In the genomic region with DNA sequence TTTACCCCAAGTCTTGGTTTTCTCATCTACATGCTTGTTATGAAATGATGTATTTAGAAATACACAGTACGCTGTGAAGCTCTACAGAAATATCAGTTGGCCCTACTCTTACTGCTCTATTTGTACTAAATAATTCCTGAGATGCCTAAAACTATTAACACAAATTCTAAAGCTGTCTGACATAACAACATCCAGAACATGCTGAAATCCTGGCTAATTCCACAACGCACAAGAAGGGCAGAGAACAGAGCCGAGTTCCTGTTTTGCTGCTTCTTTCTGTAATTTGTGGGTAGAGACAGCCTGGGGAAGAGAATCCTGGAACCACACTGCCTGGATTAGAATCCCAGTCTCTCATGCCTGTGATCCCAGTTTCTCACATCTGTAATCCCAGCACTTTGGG, we compare ENCODE assay signal across 27 cellular contexts. TPM values are rescaled to one million over a fixed set of nuclear protein-coding genes. Genes with fewer than 3 reads are reported as not detected.
A peak's percentile ranks its signal among the peaks of the same experiment; 100 is the strongest.
DNase-seq lines count a peak whose midpoint lies in the region; ATAC-seq, FAIRE-seq and TF ChIP-seq lines count a peak whose summit lies in the region.
"Had no signal": no experiment of that assay in that cellular context is flagged by ENCODE, and none has a peak within 500 bp of the region (broad histone marks: within the 10 kb centered on the region; RNA-seq: fewer than 3 reads in every experiment).

No MANE protein-coding gene starts in this region.

- H3K9me3 ChIP-seq in breast epithelium (no peaks in the 10 kb centered on the region), mammary epithelial cell (replicated peaks; ENCODE audit: insufficient read depth, low read length) (no peaks in the 10 kb centered on the region), keratinocyte (ENCODE audit: control insufficient read depth, low read depth, low read length) (no peaks in the 10 kb centered on the region), aorta (ENCODE audit: control insufficient read depth, low read length) (no peaks in the 10 kb centered on the region)
- H3K9me3 ChIP-seq: adrenal gland, BE2C, gastrocnemius medialis, Peyer's patch, upper lobe of left lung had no signal

- peaks cover 8% of the 10 kb centered on the region for H3K4me1 Mint-ChIP-seq in activated naive CD4-positive, alpha-beta T cell treated with anti-CD3 and anti-CD28 coated beads for 36 hours (ENCODE audit: low read depth)

- H3K9me1 ChIP-seq in keratinocyte (ENCODE audit: control insufficient read depth, extremely low read depth, insufficient read depth, low read length) = no peaks in the 10 kb centered on the region

- H3K4me1 ChIP-seq in breast epithelium (peaks cover 5 to 15% of the 10 kb centered on the region in 2 donors), mammary epithelial cell (ENCODE audit: insufficient read depth, low read length) (peaks cover 42% of the 10 kb centered on the region), keratinocyte (ENCODE audit: control insufficient read depth, extremely low read depth, insufficient read depth, low read length) (peaks cover 45% of the 10 kb centered on the region), aorta (ENCODE audit: control insufficient read depth in 1 of 2, insufficient read depth in 2 of 2, low read length in 2 of 2) (peaks cover 5 to 6% of the 10 kb centered on the region in 2 donors)

- no peak overlapping the region for H3K4me3 Mint-ChIP-seq in activated naive CD4-positive, alpha-beta T cell treated with anti-CD3 and anti-CD28 coated beads for 36 hours
- H3K4me3 Mint-ChIP-seq: activated CD4-positive, alpha-beta T cell treated with anti-CD3 and anti-CD28 coated beads for 36 hours; stimulated activated naive CD8-positive, alpha-beta T cell treated with anti-CD3 and anti-CD28 coated beads, Interleukin-15, Interleukin-2, amounts not matched to agents 100 ng/mL and 50 ng/mL, for 24 hours had no signal

- DNase-seq in breast epithelium (ENCODE audit: low spot score in 2 of 2) = peak in 1 of 2 donors; percentile 44
- DNase-seq in mammary epithelial cell = no peak
- peak; percentile 76 for DNase-seq in fibroblast of gingiva (ENCODE audit: low read depth)
- DNase-seq in keratinocyte (ENCODE audit: low read depth, low spot score) = no peak
- no peak for DNase-seq in aorta
- no peak for DNase-seq in activated naive CD4-positive, alpha-beta T cell treated with anti-CD3 and anti-CD28 coated beads for 36 hours
- DNase-seq: 8988T; activated CD4-positive, alpha-beta T cell treated with anti-CD3 and anti-CD28 coated beads for 36 hours; activated effector memory CD4-positive, alpha-beta T cell treated with Interleukin-2 at 50 U/mL for 16 hours; adrenal gland; cerebellar nuclear complex; COR-L47; DND-41; effector memory CD4-positive, alpha-beta T cell; gastrocnemius medialis; NCI-H1092 treated with DMSO at 0.1 percent for 48 hours; NCI-H510A; NK-92 treated with Interleukin-12 subunit alpha and Interleukin-12 subunit beta, amount 100 ng/mL, for 24 hours; nucleus accumbens; Peyer's patch; stimulated activated CD4-positive, alpha-beta T cell treated with anti-CD3 and anti-CD28 coated beads, Interleukin-2, amount 100 ng/mL, for 24 hours; upper lobe of left lung had no signal

- TF ChIP-seq POLR2A in breast epithelium (IDR thresholded peaks at IDR 0.05) = no peak

- H3K9me3 Mint-ChIP-seq in activated naive CD4-positive, alpha-beta T cell treated with anti-CD3 and anti-CD28 coated beads for 36 hours = no peaks in the 10 kb centered on the region
- H3K9me3 Mint-ChIP-seq: stimulated activated naive CD8-positive, alpha-beta T cell treated with anti-CD3 and anti-CD28 coated beads, Interleukin-15, Interleukin-2, amounts not matched to agents 100 ng/mL and 50 ng/mL, for 24 hours had no signal

- ATAC-seq in aorta (ENCODE audit: low FRiP score) (peak; percentile 44), GM21526 (IDR thresholded peaks at IDR 0.05; ENCODE audit: low FRiP score, unreplicated experiment) (no peak), GM19455 (IDR thresholded peaks at IDR 0.05; ENCODE audit: unreplicated experiment) (no peak)
- ATAC-seq: activated CD4-positive, alpha-beta T cell treated with anti-CD3 and anti-CD28 coated beads for 36 hours had no signal

- H3K4me2 ChIP-seq in mammary epithelial cell (ENCODE audit: insufficient read depth, low read depth, low read length) (no peak overlapping the region), keratinocyte (ENCODE audit: control insufficient read depth, extremely low read depth, insufficient read depth, low read depth, low read length) (no peak overlapping the region)
- H3K4me2 ChIP-seq: KMS-11 had no signal

- BruUV-seq in mammary epithelial cell (replicated peaks; lab: Mats Ljungman, UMichigan) = no TSS peak

- H3K36me3 Mint-ChIP-seq in activated naive CD4-positive, alpha-beta T cell treated with anti-CD3 and anti-CD28 coated beads for 36 hours (ENCODE audit: low read depth) = peaks cover 44% of the 10 kb centered on the region

- H3K4me3 ChIP-seq in breast epithelium (no peak overlapping the region), mammary epithelial cell (replicated peaks in 1 of 3; ENCODE audit: insufficient read depth in 1 of 3, low read depth in 2 of 3, low read length in 3 of 3) (no peak overlapping the region), keratinocyte (ENCODE audit: control insufficient read depth in 2 of 3, extremely low read depth in 1 of 3, insufficient read depth in 2 of 3, low read depth in 1 of 3, low read length in 3 of 3) (no peak overlapping the region), aorta (ENCODE audit: low read length in 2 of 2) (no peak overlapping the region)
- H3K4me3 ChIP-seq: adrenal gland, gastrocnemius medialis, Peyer's patch, upper lobe of left lung had no signal

- H3K9ac ChIP-seq in mammary epithelial cell (ENCODE audit: insufficient read depth, low read length) (no peak overlapping the region), keratinocyte (ENCODE audit: control insufficient read depth, extremely low read depth, insufficient read depth, low read length) (no peak overlapping the region)
- H3K9ac ChIP-seq: KMS-11 had no signal

- intact Hi-C loops in breast epithelium (cut with DNase I; ENCODE audit: low total_unique reads) = no loop called here
- intact Hi-C loops in mammary epithelial cell (cut with micrococcal nuclease) = no loop called here
- intact Hi-C loops in aorta (cut with DNase I) = no loop called here
- intact Hi-C loops in activated naive CD4-positive, alpha-beta T cell treated with anti-CD3 and anti-CD28 coated beads for 36 hours (cut with micrococcal nuclease) = no loop called here

- CTCF ChIA-PET in mammary epithelial cell (lab: Charles Lee; ENCODE audit: low non-redundant PET) = no interaction called here
- CTCF ChIA-PET in activated naive CD4-positive, alpha-beta T cell treated with anti-CD3 and anti-CD28 coated beads for 36 hours (lab: Charles Lee) = interaction anchor here (0.5 to 0.6 kb wide), 2 partner anchors 10 to 40 kb away, joined by 3 to 4 read pairs; no protein-coding TSS in a partner anchor

- WGBS in mammary epithelial cell (ENCODE audit: low coverage, missing lambda C conversion rate) = 95% methylated on average over 3 of the region's 3 CpGs
- WGBS in aorta, 2 donors = 2 to 11% methylated on average over 3 of the region's 3 CpGs

- TF ChIP-seq CTCF in breast epithelium (IDR thresholded peaks at IDR 0.05) (no peak), mammary epithelial cell (conservative IDR thresholded peaks at IDR 0.05 in 1 of 2, IDR thresholded peaks at IDR 0.05 in 1 of 2; ENCODE audit: extremely low read depth in 1 of 2, insufficient read depth in 1 of 2, low read depth in 1 of 2, low read length in 2 of 2) (no peak), keratinocyte (optimal IDR thresholded peaks at IDR 0.05 in 1 of 3, IDR thresholded peaks at IDR 0.05 in 1 of 3, conservative IDR thresholded peaks at IDR 0.05 in 1 of 3; ENCODE audit: extremely low read depth in 1 of 3, insufficient read depth in 2 of 3, low read length in 3 of 3) (no peak)

- H3K27ac ChIP-seq in breast epithelium (peak overlapping the region; percentile 67 to 68), mammary epithelial cell (ENCODE audit: insufficient read depth, low read depth, low read length) (no peak overlapping the region), keratinocyte (ENCODE audit: control insufficient read depth, insufficient read depth, low read length) (peak overlapping the region; percentile 24), aorta (ENCODE audit: low read depth in 1 of 2, low read length in 2 of 2) (peak overlapping the region in 1 of 2 donors; percentile 88)
- H3K27ac ChIP-seq: KMS-11, upper lobe of left lung had no signal

- H3K27ac Mint-ChIP-seq in activated naive CD4-positive, alpha-beta T cell treated with anti-CD3 and anti-CD28 coated beads for 36 hours = no peak overlapping the region
- H3K27ac Mint-ChIP-seq: activated CD4-positive, alpha-beta T cell treated with anti-CD3 and anti-CD28 coated beads for 36 hours; stimulated activated naive CD8-positive, alpha-beta T cell treated with anti-CD3 and anti-CD28 coated beads, Interleukin-15, Interleukin-2, amounts not matched to agents 100 ng/mL and 50 ng/mL, for 24 hours had no signal

- dilution Hi-C loops in mammary epithelial cell (cut with HindIII; ENCODE audit: low sequenced_read_pairs) = no loop called here
- dilution Hi-C loops in keratinocyte (cut with MboI; ENCODE audit: extremely low pct_ligation_motif_present, low sequenced_read_pairs) = no loop called here

- H3K36me3 ChIP-seq in breast epithelium (no peaks in the 10 kb centered on the region), mammary epithelial cell (ENCODE audit: insufficient read depth, low read length) (no peaks in the 10 kb centered on the region), keratinocyte (ENCODE audit: control insufficient read depth in 2 of 2, extremely low read depth in 1 of 2, insufficient read depth in 2 of 2, low read length in 2 of 2) (no peaks in the 10 kb centered on the region), aorta (ENCODE audit: control insufficient read depth in 1 of 2, insufficient read depth in 2 of 2, low read length in 1 of 2) (no peaks in the 10 kb centered on the region)
- H3K36me3 ChIP-seq: adrenal gland, gastrocnemius medialis, upper lobe of left lung had no signal

- H4K20me1 ChIP-seq in mammary epithelial cell (ENCODE audit: insufficient read depth, low read length) = no peaks in the 10 kb centered on the region
- no peaks in the 10 kb centered on the region for H4K20me1 ChIP-seq in keratinocyte (ENCODE audit: control insufficient read depth, extremely low read depth, insufficient read depth, low read length)

- H3K79me2 ChIP-seq in mammary epithelial cell (ENCODE audit: insufficient read depth, low read length) (peaks cover 29% of the 10 kb centered on the region), keratinocyte (ENCODE audit: control insufficient read depth, insufficient read depth, low read length) (no peaks in the 10 kb centered on the region)

- peak; percentile 5 for FAIRE-seq in keratinocyte (lab: Jason Lieb, UNC)

- H3K27me3 ChIP-seq in breast epithelium = no peaks in the 10 kb centered on the region
- H3K27me3 ChIP-seq in mammary epithelial cell (ENCODE audit: insufficient read depth, low read length) = no peaks in the 10 kb centered on the region
- H3K27me3 ChIP-seq in keratinocyte (ENCODE audit: control insufficient read depth, extremely low read depth, insufficient read depth, low read length) = no peaks in the 10 kb centered on the region
- no peaks in the 10 kb centered on the region for H3K27me3 ChIP-seq in aorta (ENCODE audit: control insufficient read depth in 1 of 2, insufficient read depth in 2 of 2, low read length in 1 of 2)
- H3K27me3 ChIP-seq: adrenal gland, BE2C, gastrocnemius medialis, Peyer's patch, upper lobe of left lung had no signal

- no peak overlapping the region for H2AFZ ChIP-seq in mammary epithelial cell (ENCODE audit: low read depth, low read length)
- no peak overlapping the region for H2AFZ ChIP-seq in keratinocyte (ENCODE audit: control insufficient read depth, low read length)

- in situ Hi-C loops in mammary epithelial cell (cut with MboI; ENCODE audit: low sequenced_read_pairs in 2 of 2) = no loop called here

- no peaks in the 10 kb centered on the region for H3K27me3 Mint-ChIP-seq in activated naive CD4-positive, alpha-beta T cell treated with anti-CD3 and anti-CD28 coated beads for 36 hours (ENCODE audit: low read depth)
- H3K27me3 Mint-ChIP-seq: activated CD4-positive, alpha-beta T cell treated with anti-CD3 and anti-CD28 coated beads for 36 hours; stimulated activated naive CD8-positive, alpha-beta T cell treated with anti-CD3 and anti-CD28 coated beads, Interleukin-15, Interleukin-2, amounts not matched to agents 100 ng/mL and 50 ng/mL, for 24 hours had no signal

RNA-seq across cellular contexts. Expression of a gene that starts 59.0 kb away (rescaled TPM):
- total RNA-seq in breast epithelium = 10 to 100 TPM; 18.6 to 21.1 (median 19.0) TPM
- total RNA-seq in mammary epithelial cell = 10 to 100 TPM; 14.5 to 18.2 TPM
- 9.9 TPM for polyA plus RNA-seq in mammary epithelial cell
- polyA minus RNA-seq in mammary epithelial cell = 17.1 TPM
- 4.7 to 9.8 TPM (median 5.2 TPM) in 3 replicates for polyA plus RNA-seq in keratinocyte
- polyA plus RNA-seq in keratinocyte (2011; ENCODE audit: low read depth) = 1.3 TPM
- 4.2 and 9.1 TPM in 2 replicates for polyA plus RNA-seq in keratinocyte (2011; cell fraction: cytosol; rRNA removed)
- polyA plus RNA-seq in keratinocyte (2011; cell fraction: nucleus; rRNA removed) = 26.0 and 34.8 TPM in 2 replicates
- polyA plus RNA-seq in keratinocyte (2012; ENCODE audit: low replicate concordance) = 2.9 and 8.4 TPM in 2 replicates
- 15.7 to 39.9 TPM (median 16.4 TPM) in 3 replicates for polyA minus RNA-seq in keratinocyte
- polyA minus RNA-seq in keratinocyte (2011; cell fraction: cytosol; rRNA and poly(A)+ RNA removed) = 10.4 TPM
- polyA minus RNA-seq in keratinocyte (2011; cell fraction: nucleus; rRNA and poly(A)+ RNA removed) = 29.2 and 32.5 TPM in 2 replicates
- total RNA-seq in aorta = 10 to 100 TPM; 19.5 to 29.2 TPM
- 1 to 10 TPM; 2.6 to 5.1 TPM for polyA plus RNA-seq in aorta
- total RNA-seq in activated naive CD4-positive, alpha-beta T cell treated with anti-CD3 and anti-CD28 coated beads for 36 hours = 10 to 100 TPM; 15.6 to 17.5 TPM
